ENCODE assay signal across 3 cellular contexts in genomic region chr1:59359325-59359724, GRCh38.
TF ChIP-seq lines count a peak whose summit lies in the region.

No MANE protein-coding gene starts in this region.

TF ChIP-seq in HepG2, 621 proteins besides CTCF, POLR2A, EP300 and RAD21 (continues in another document):
- TF ChIP-seq, protein P1, sequence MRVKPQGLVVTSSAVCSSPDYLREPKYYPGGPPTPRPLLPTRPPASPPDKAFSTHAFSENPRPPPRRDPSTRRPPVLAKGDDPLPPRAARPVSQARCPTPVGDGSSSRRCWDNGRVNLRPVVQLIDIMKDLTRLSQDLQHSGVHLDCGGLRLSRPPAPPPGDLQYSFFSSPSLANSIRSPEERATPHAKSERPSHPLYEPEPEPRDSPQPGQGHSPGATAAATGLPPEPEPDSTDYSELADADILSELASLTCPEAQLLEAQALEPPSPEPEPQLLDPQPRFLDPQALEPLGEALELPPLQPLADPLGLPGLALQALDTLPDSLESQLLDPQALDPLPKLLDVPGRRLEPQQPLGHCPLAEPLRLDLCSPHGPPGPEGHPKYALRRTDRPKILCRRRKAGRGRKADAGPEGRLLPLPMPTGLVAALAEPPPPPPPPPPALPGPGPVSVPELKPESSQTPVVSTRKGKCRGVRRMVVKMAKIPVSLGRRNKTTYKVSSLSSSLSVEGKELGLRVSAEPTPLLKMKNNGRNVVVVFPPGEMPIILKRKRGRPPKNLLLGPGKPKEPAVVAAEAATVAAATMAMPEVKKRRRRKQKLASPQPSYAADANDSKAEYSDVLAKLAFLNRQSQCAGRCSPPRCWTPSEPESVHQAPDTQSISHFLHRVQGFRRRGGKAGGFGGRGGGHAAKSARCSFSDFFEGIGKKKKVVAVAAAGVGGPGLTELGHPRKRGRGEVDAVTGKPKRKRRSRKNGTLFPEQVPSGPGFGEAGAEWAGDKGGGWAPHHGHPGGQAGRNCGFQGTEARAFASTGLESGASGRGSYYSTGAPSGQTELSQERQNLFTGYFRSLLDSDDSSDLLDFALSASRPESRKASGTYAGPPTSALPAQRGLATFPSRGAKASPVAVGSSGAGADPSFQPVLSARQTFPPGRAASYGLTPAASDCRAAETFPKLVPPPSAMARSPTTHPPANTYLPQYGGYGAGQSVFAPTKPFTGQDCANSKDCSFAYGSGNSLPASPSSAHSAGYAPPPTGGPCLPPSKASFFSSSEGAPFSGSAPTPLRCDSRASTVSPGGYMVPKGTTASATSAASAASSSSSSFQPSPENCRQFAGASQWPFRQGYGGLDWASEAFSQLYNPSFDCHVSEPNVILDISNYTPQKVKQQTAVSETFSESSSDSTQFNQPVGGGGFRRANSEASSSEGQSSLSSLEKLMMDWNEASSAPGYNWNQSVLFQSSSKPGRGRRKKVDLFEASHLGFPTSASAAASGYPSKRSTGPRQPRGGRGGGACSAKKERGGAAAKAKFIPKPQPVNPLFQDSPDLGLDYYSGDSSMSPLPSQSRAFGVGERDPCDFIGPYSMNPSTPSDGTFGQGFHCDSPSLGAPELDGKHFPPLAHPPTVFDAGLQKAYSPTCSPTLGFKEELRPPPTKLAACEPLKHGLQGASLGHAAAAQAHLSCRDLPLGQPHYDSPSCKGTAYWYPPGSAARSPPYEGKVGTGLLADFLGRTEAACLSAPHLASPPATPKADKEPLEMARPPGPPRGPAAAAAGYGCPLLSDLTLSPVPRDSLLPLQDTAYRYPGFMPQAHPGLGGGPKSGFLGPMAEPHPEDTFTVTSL (CRISPR knock-in tag; IDR thresholded peaks at IDR 0.05; ENCODE audit: borderline replicate concordance): peak; percentile 40; the same call in 1 of the 2 replicates
- TF ChIP-seq RBFOX2 (IDR thresholded peaks at IDR 0.05; ENCODE audit: low read depth, low read length) (no peak), ARID5B (CRISPR knock-in tag; IDR thresholded peaks at IDR 0.05) (peak; percentile 59), ZNF12 (CRISPR knock-in tag; IDR thresholded peaks at IDR 0.05) (0 out of 2 replicates have a peak, but pooled peaks have one; percentile 52), GATAD2A (CRISPR knock-in tag; IDR thresholded peaks at IDR 0.05) (peak; percentile 47; the same call in 1 of the 2 replicates)

TF ChIP-seq in WTC11, 78 proteins besides CTCF, POLR2A, EP300 and RAD21:
- TF ChIP-seq RORB (CRISPR knock-in tag; IDR thresholded peaks at IDR 0.05) (no peak), CREM (CRISPR knock-in tag; IDR thresholded peaks at IDR 0.05) (no peak), ZNF317 (CRISPR knock-in tag; IDR thresholded peaks at IDR 0.05; ENCODE audit: borderline replicate concordance, low read depth) (no peak), OVOL2 (CRISPR knock-in tag; IDR thresholded peaks at IDR 0.05; ENCODE audit: borderline replicate concordance) (no peak), PRRX2 (CRISPR knock-in tag; IDR thresholded peaks at IDR 0.05) (no peak), TEAD1 (CRISPR knock-in tag; IDR thresholded peaks at IDR 0.05) (no peak)
- TF ChIP-seq, protein P2, sequence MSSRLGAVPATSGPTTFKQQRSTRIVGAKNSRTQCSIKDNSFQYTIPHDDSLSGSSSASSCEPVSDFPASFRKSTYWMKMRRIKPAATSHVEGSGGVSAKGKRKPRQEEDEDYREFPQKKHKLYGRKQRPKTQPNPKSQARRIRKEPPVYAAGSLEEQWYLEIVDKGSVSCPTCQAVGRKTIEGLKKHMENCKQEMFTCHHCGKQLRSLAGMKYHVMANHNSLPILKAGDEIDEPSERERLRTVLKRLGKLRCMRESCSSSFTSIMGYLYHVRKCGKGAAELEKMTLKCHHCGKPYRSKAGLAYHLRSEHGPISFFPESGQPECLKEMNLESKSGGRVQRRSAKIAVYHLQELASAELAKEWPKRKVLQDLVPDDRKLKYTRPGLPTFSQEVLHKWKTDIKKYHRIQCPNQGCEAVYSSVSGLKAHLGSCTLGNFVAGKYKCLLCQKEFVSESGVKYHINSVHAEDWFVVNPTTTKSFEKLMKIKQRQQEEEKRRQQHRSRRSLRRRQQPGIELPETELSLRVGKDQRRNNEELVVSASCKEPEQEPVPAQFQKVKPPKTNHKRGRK (CRISPR knock-in tag; IDR thresholded peaks at IDR 0.05; ENCODE audit: borderline replicate concordance): no peak
TF ChIP-seq in WTC11: peak in this region for 0.

TF ChIP-seq in H1, 55 proteins besides CTCF, POLR2A, EP300 and RAD21:
- TF ChIP-seq MAFK (IDR thresholded peaks at IDR 0.05; ENCODE audit: low read depth, low read length) (peak; percentile 40; the same call in 1 of the 2 replicates), RXRA (IDR thresholded peaks at IDR 0.05; ENCODE audit: insufficient read depth, low read depth, low read length) (no peak)
TF ChIP-seq in H1: peak in this region for 1.
